ENCODE assay signal across 1 cellular context in genomic region chr17:37813753-37814152, GRCh38.
A peak's percentile ranks its signal among the peaks of the same experiment; 100 is the strongest.
TF ChIP-seq lines count a peak whose summit lies in the region.

No MANE protein-coding gene starts in this region.

TF ChIP-seq in SK-N-SH, 30 proteins besides CTCF, POLR2A, EP300 and RAD21 (continued from another document):
- TF ChIP-seq FOXJ3 (CRISPR knock-in tag; IDR thresholded peaks at IDR 0.05), result no peak
- peak; percentile 57; the same call in 1 of the 2 replicates for TF ChIP-seq REST (IDR thresholded peaks at IDR 0.05; ENCODE audit: low read depth, low read length)
- TF ChIP-seq JUND (IDR thresholded peaks at IDR 0.05), result peak; percentile 89
- no peak for TF ChIP-seq RCOR1 (IDR thresholded peaks at IDR 0.05; ENCODE audit: low read length)
- TF ChIP-seq YY1 (IDR thresholded peaks at IDR 0.05; ENCODE audit: low read depth), result no peak
- peak; percentile 52 for TF ChIP-seq MAX (IDR thresholded peaks at IDR 0.05; ENCODE audit: low read depth)
